In genomic region chr12:103503546-103504480, GRCh38 we compare ENCODE assay signal across 8 cellular contexts. TPM values are rescaled to one million over a fixed set of nuclear protein-coding genes. Genes with fewer than 3 reads are reported as not detected.
DNase-seq lines count a peak whose midpoint lies in the region; ATAC-seq and TF ChIP-seq lines count a peak whose summit lies in the region.

No MANE protein-coding gene starts in this region.

- H3K9me3 ChIP-seq in HEK293 (ENCODE audit: control insufficient read depth, insufficient read depth, low read depth, low read length) = no peaks in the 10 kb centered on the region

- POLR2A ChIA-PET in HEK293 (lab: Yijun Ruan, JAX) = no interaction called here

- H3K27me3 Mint-ChIP-seq in effector memory CD8-positive, alpha-beta T cell = no peaks in the 10 kb centered on the region

- no peaks in the 10 kb centered on the region for H3K9me3 Mint-ChIP-seq in effector memory CD8-positive, alpha-beta T cell

- no peak overlapping the region for H3K27ac ChIP-seq in HEK293 (ENCODE audit: extremely low read depth, low read depth, low read length)

- TF ChIP-seq CTCF in AG10803 (conservative IDR thresholded peaks at IDR 0.05; ENCODE audit: low read length) = 0 out of 2 replicates have a peak, but pooled peaks have one; percentile 2
- TF ChIP-seq CTCF in HEK293 (tag by site-specific recombination; IDR thresholded peaks at IDR 0.05) = no peak

- no peak overlapping the region for H3K4me3 Mint-ChIP-seq in effector memory CD8-positive, alpha-beta T cell

- ATAC-seq in effector memory CD8-positive, alpha-beta T cell (replicated peaks) = peak; percentile 75
- ATAC-seq in HG03520 (IDR thresholded peaks at IDR 0.05; ENCODE audit: unreplicated experiment) = no peak

- no peaks in the 10 kb centered on the region for H3K36me3 ChIP-seq in HEK293 (ENCODE audit: control insufficient read depth in 2 of 2, insufficient read depth in 1 of 2, low read length in 2 of 2)

- no peaks in the 10 kb centered on the region for H3K4me1 ChIP-seq in HEK293 (ENCODE audit: control insufficient read depth, insufficient read depth, low read length)

- CTCF ChIA-PET in HEK293 (lab: Yijun Ruan, JAX) = interaction anchor here (0.6 to 4.5 kb wide), 7 partner anchors 14 to 572 kb away, joined by 3 to 21 read pairs (median 3); no protein-coding TSS in a partner anchor

- peaks cover 0 to 4% of the 10 kb centered on the region in 2 donors for H3K4me1 Mint-ChIP-seq in effector memory CD8-positive, alpha-beta T cell (ENCODE audit: low read depth in 2 of 2)

- H3K4me3 ChIP-seq in AG10803 (ENCODE audit: low read length) (no peak overlapping the region), HEK293 (ENCODE audit: low read depth, low read length) (no peak overlapping the region)

- DNase-seq in AG10803 (ENCODE audit: low read depth) (no peak), NCI-H1436 treated with DMSO at 0.1 percent for 48 hours (lab: John Stamatoyannopoulos, UW) (no peak), A172 (ENCODE audit: low spot score) (no peak)
- peak; percentile 33 for DNase-seq in activated CD4-positive, alpha-beta T cell treated with anti-CD3 and anti-CD28 coated beads for 1 hour
- peak; percentile 55 to 69 (median 58) for DNase-seq in effector memory CD8-positive, alpha-beta T cell
- DNase-seq in stimulated activated CD4-positive, alpha-beta T cell treated with anti-CD3 and anti-CD28 coated beads, Interleukin-2, amount 100 ng/mL, for 4 hours (ENCODE audit: low read depth) = peak; percentile 29

- no peaks in the 10 kb centered on the region for H3K36me3 Mint-ChIP-seq in effector memory CD8-positive, alpha-beta T cell (ENCODE audit: insufficient read depth)

- H3K27ac Mint-ChIP-seq in effector memory CD8-positive, alpha-beta T cell = no peak overlapping the region

TF ChIP-seq in HEK293, 187 proteins besides CTCF, POLR2A, EP300 and RAD21:
- peak; percentile 16; the same call in 1 of the 2 replicates for TF ChIP-seq ZNF654 (tag by site-specific recombination; IDR thresholded peaks at IDR 0.05; ENCODE audit: low read depth)
- TF ChIP-seq PRDM6 (tag by site-specific recombination; IDR thresholded peaks at IDR 0.05) = no peak
TF ChIP-seq in HEK293: peak in this region for 1.

RNA-seq across cellular contexts. Expression of gene C12orf42, which starts 8.0 kb away (rescaled TPM):
- not detected in 2 replicates for total RNA-seq in A172 (2014; rRNA removed; shearing (Covaris generic))

Comparison
In these comparisons a context has a peak if more than half of its experiments do, and no peak if none do; other contexts are left out.
1. DNase-seq: peak in activated CD4-positive, alpha-beta T cell treated with anti-CD3 and anti-CD28 coated beads for 1 hour (single experiment), effector memory CD8-positive, alpha-beta T cell (3 of 3) and stimulated activated CD4-positive, alpha-beta T cell treated with anti-CD3 and anti-CD28 coated beads, Interleukin-2, amount 100 ng/mL, for 4 hours (single experiment); none in AG10803 (single experiment), NCI-H1436 treated with DMSO at 0.1 percent for 48 hours (single experiment) and A172 (single experiment).